Comparison of ENCODE assay signal across 1 cellular context in the genomic region with DNA sequence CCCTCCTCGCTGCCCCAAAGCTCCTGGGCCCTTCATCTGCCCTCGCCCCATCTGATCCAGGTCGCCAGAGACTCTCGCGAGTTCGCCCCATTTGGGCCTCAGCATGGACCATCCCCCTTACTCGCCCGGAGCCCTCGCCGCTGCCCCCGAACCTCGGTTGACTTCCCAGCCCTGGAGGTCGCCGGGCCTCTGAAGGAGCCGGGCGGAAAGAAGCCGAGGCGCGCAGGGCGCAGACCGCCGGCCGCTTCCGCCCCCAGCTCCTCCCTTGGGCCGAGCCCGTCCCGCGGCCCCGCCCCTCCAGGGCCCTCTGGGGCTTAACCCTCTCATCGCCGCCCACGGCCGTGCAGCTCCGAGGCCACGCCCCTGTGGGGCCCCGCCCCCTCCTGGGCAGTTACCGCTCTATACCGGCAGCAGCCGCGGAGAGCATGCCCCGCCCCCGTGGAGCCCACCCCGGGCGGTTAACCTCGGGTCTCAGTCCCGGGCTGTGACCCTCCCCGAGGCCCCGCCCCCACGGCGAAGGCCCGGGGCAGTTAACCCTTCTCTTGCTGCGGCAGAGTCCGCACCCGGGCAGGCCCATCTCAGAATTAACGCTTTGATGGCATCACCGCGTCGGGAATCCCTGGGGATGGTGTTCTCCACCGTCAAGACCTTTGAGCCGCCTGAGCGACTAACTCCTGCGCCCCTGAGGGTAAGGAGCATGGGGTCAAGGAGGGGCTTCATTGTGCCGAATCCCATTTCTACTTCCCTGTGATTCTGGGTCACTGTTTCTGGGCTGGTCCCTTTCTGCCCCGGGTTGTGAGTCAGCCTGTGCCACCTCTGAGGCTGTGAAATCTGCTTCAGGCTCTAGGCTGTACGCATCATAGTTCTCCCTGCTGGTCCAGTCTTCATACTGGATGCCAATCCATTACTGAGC.
TF ChIP-seq lines count a peak whose summit lies in the region.

A gene with protein sequence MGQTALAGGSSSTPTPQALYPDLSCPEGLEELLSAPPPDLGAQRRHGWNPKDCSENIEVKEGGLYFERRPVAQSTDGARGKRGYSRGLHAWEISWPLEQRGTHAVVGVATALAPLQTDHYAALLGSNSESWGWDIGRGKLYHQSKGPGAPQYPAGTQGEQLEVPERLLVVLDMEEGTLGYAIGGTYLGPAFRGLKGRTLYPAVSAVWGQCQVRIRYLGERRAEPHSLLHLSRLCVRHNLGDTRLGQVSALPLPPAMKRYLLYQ (minus strand): TSS at position 210 of the 913 bp plus-strand sequence. CDS start 402 bp downstream, outside the sequence.

TF ChIP-seq in HepG2, 621 proteins besides CTCF, POLR2A, EP300 and RAD21 (continued from another document and continues in another):
- TF ChIP-seq, protein P1, sequence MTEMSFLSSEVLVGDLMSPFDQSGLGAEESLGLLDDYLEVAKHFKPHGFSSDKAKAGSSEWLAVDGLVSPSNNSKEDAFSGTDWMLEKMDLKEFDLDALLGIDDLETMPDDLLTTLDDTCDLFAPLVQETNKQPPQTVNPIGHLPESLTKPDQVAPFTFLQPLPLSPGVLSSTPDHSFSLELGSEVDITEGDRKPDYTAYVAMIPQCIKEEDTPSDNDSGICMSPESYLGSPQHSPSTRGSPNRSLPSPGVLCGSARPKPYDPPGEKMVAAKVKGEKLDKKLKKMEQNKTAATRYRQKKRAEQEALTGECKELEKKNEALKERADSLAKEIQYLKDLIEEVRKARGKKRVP (CRISPR knock-in tag; IDR thresholded peaks at IDR 0.05): 0 out of 4 replicates have a peak, but pooled peaks of 1 of the 2 experiments have one; percentile 15
- TF ChIP-seq KMT2A (CRISPR knock-in tag; IDR thresholded peaks at IDR 0.05): peak; percentile 32; the same call in 1 of the 2 replicates
- TF ChIP-seq, protein P2, sequence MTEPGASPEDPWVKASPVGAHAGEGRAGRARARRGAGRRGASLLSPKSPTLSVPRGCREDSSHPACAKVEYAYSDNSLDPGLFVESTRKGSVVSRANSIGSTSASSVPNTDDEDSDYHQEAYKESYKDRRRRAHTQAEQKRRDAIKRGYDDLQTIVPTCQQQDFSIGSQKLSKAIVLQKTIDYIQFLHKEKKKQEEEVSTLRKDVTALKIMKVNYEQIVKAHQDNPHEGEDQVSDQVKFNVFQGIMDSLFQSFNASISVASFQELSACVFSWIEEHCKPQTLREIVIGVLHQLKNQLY (CRISPR knock-in tag; IDR thresholded peaks at IDR 0.05): 0 out of 2 replicates have a peak, but pooled peaks have one; percentile 43
- peak; percentile 21; the same call in 1 of the 2 replicates for TF ChIP-seq ZBTB7A (CRISPR knock-in tag; IDR thresholded peaks at IDR 0.05)
- TF ChIP-seq, protein P3, sequence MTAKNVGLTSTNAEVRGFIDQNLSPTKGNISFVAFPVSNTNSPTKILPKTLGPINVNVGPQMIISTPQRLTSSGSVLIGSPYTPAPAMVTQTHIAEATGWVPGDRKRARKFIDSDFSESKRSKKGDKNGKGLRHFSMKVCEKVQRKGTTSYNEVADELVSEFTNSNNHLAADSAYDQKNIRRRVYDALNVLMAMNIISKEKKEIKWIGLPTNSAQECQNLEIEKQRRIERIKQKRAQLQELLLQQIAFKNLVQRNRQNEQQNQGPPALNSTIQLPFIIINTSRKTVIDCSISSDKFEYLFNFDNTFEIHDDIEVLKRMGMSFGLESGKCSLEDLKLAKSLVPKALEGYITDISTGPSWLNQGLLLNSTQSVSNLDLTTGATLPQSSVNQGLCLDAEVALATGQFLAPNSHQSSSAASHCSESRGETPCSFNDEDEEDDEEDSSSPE (CRISPR knock-in tag; IDR thresholded peaks at IDR 0.05): peak; percentile 65
- TF ChIP-seq HOXA9 (CRISPR knock-in tag; IDR thresholded peaks at IDR 0.05; ENCODE audit: borderline replicate concordance): no peak
- TF ChIP-seq, protein P4, sequence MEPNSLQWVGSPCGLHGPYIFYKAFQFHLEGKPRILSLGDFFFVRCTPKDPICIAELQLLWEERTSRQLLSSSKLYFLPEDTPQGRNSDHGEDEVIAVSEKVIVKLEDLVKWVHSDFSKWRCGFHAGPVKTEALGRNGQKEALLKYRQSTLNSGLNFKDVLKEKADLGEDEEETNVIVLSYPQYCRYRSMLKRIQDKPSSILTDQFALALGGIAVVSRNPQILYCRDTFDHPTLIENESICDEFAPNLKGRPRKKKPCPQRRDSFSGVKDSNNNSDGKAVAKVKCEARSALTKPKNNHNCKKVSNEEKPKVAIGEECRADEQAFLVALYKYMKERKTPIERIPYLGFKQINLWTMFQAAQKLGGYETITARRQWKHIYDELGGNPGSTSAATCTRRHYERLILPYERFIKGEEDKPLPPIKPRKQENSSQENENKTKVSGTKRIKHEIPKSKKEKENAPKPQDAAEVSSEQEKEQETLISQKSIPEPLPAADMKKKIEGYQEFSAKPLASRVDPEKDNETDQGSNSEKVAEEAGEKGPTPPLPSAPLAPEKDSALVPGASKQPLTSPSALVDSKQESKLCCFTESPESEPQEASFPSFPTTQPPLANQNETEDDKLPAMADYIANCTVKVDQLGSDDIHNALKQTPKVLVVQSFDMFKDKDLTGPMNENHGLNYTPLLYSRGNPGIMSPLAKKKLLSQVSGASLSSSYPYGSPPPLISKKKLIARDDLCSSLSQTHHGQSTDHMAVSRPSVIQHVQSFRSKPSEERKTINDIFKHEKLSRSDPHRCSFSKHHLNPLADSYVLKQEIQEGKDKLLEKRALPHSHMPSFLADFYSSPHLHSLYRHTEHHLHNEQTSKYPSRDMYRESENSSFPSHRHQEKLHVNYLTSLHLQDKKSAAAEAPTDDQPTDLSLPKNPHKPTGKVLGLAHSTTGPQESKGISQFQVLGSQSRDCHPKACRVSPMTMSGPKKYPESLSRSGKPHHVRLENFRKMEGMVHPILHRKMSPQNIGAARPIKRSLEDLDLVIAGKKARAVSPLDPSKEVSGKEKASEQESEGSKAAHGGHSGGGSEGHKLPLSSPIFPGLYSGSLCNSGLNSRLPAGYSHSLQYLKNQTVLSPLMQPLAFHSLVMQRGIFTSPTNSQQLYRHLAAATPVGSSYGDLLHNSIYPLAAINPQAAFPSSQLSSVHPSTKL (CRISPR knock-in tag; IDR thresholded peaks at IDR 0.05): peak; percentile 59; the same call in 1 of the 2 replicates
- 0 out of 2 replicates have a peak, but pooled peaks have one; percentile 40 for TF ChIP-seq BCL6 (CRISPR knock-in tag; IDR thresholded peaks at IDR 0.05)
- TF ChIP-seq, protein P5, sequence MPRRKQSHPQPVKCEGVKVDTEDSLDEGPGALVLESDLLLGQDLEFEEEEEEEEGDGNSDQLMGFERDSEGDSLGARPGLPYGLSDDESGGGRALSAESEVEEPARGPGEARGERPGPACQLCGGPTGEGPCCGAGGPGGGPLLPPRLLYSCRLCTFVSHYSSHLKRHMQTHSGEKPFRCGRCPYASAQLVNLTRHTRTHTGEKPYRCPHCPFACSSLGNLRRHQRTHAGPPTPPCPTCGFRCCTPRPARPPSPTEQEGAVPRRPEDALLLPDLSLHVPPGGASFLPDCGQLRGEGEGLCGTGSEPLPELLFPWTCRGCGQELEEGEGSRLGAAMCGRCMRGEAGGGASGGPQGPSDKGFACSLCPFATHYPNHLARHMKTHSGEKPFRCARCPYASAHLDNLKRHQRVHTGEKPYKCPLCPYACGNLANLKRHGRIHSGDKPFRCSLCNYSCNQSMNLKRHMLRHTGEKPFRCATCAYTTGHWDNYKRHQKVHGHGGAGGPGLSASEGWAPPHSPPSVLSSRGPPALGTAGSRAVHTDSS (CRISPR knock-in tag; conservative IDR thresholded peaks at IDR 0.05): no peak
- peak; percentile 46; the same call in 1 of the 2 replicates for TF ChIP-seq ZNF205 (CRISPR knock-in tag; IDR thresholded peaks at IDR 0.05)
- TF ChIP-seq PAWR (CRISPR knock-in tag; IDR thresholded peaks at IDR 0.05; ENCODE audit: borderline replicate concordance): no peak
- no peak for TF ChIP-seq ZNF441 (CRISPR knock-in tag; IDR thresholded peaks at IDR 0.05; ENCODE audit: borderline replicate concordance)
- peak; percentile 38; the same call in 1 of the 2 replicates for TF ChIP-seq ZNF547 (CRISPR knock-in tag; IDR thresholded peaks at IDR 0.05)
- TF ChIP-seq, protein P6, sequence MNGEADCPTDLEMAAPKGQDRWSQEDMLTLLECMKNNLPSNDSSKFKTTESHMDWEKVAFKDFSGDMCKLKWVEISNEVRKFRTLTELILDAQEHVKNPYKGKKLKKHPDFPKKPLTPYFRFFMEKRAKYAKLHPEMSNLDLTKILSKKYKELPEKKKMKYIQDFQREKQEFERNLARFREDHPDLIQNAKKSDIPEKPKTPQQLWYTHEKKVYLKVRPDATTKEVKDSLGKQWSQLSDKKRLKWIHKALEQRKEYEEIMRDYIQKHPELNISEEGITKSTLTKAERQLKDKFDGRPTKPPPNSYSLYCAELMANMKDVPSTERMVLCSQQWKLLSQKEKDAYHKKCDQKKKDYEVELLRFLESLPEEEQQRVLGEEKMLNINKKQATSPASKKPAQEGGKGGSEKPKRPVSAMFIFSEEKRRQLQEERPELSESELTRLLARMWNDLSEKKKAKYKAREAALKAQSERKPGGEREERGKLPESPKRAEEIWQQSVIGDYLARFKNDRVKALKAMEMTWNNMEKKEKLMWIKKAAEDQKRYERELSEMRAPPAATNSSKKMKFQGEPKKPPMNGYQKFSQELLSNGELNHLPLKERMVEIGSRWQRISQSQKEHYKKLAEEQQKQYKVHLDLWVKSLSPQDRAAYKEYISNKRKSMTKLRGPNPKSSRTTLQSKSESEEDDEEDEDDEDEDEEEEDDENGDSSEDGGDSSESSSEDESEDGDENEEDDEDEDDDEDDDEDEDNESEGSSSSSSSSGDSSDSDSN (CRISPR knock-in tag; IDR thresholded peaks at IDR 0.05): peak; percentile 76; the same call in 1 of the 2 replicates
- TF ChIP-seq KDM5A (IDR thresholded peaks at IDR 0.05; ENCODE audit: borderline replicate concordance, low read length): peak; percentile 34; the same call in 1 of the 2 replicates
- peak; percentile 76 for TF ChIP-seq KAT8 (CRISPR knock-in tag; IDR thresholded peaks at IDR 0.05)
- 0 out of 2 replicates have a peak, but pooled peaks have one; percentile 5 for TF ChIP-seq ZFP41 (CRISPR knock-in tag; IDR thresholded peaks at IDR 0.05; ENCODE audit: borderline replicate concordance)
- peak; percentile 28; the same call in 1 of the 2 replicates for TF ChIP-seq ZNF724P (CRISPR knock-in tag; IDR thresholded peaks at IDR 0.05; ENCODE audit: borderline replicate concordance)
- peak; percentile 61 for TF ChIP-seq ZFY (CRISPR knock-in tag; IDR thresholded peaks at IDR 0.05)
- 0 out of 2 replicates have a peak, but pooled peaks have one; percentile 60 for TF ChIP-seq ZFP90 (CRISPR knock-in tag; IDR thresholded peaks at IDR 0.05; ENCODE audit: borderline replicate concordance)
- TF ChIP-seq ZNF788 (CRISPR knock-in tag; IDR thresholded peaks at IDR 0.05; ENCODE audit: borderline replicate concordance): peak; percentile 26; the same call in 1 of the 2 replicates
- peak; percentile 75 for TF ChIP-seq CHD2 (IDR thresholded peaks at IDR 0.05; ENCODE audit: low read depth, low read length)
- TF ChIP-seq PHF20 (CRISPR knock-in tag; IDR thresholded peaks at IDR 0.05): 0 out of 2 replicates have a peak, but pooled peaks have one; percentile 37
- TF ChIP-seq HNRNPLL (IDR thresholded peaks at IDR 0.05; ENCODE audit: low read depth, low read length, poor library complexity, severe bottlenecking): peak; percentile 77
- TF ChIP-seq REPIN1 (CRISPR knock-in tag; IDR thresholded peaks at IDR 0.05; ENCODE audit: borderline replicate concordance, low read depth): peak; percentile 76
- peak; percentile 14; the same call in 1 of the 2 replicates for TF ChIP-seq MED1 (CRISPR knock-in tag; IDR thresholded peaks at IDR 0.05)
- TF ChIP-seq ZNF883 (CRISPR knock-in tag; IDR thresholded peaks at IDR 0.05; ENCODE audit: not compliant biosample characterization): no peak
- TF ChIP-seq IRF2 (CRISPR knock-in tag; IDR thresholded peaks at IDR 0.05): no peak; the same call in 1 of the 2 replicates
- TF ChIP-seq, protein P7, sequence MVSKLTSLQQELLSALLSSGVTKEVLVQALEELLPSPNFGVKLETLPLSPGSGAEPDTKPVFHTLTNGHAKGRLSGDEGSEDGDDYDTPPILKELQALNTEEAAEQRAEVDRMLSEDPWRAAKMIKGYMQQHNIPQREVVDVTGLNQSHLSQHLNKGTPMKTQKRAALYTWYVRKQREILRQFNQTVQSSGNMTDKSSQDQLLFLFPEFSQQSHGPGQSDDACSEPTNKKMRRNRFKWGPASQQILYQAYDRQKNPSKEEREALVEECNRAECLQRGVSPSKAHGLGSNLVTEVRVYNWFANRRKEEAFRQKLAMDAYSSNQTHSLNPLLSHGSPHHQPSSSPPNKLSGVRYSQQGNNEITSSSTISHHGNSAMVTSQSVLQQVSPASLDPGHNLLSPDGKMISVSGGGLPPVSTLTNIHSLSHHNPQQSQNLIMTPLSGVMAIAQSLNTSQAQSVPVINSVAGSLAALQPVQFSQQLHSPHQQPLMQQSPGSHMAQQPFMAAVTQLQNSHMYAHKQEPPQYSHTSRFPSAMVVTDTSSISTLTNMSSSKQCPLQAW (CRISPR knock-in tag; IDR thresholded peaks at IDR 0.05): peak; percentile 9; the same call in 1 of the 2 replicates
- peak; percentile 37; the same call in 1 of the 2 replicates for TF ChIP-seq NR2C2 (CRISPR knock-in tag; IDR thresholded peaks at IDR 0.05; ENCODE audit: borderline replicate concordance)
- TF ChIP-seq, protein P8, sequence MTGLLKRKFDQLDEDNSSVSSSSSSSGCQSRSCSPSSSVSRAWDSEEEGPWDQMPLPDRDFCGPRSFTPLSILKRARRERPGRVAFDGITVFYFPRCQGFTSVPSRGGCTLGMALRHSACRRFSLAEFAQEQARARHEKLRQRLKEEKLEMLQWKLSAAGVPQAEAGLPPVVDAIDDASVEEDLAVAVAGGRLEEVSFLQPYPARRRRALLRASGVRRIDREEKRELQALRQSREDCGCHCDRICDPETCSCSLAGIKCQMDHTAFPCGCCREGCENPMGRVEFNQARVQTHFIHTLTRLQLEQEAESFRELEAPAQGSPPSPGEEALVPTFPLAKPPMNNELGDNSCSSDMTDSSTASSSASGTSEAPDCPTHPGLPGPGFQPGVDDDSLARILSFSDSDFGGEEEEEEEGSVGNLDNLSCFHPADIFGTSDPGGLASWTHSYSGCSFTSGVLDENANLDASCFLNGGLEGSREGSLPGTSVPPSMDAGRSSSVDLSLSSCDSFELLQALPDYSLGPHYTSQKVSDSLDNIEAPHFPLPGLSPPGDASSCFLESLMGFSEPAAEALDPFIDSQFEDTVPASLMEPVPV (CRISPR knock-in tag; IDR thresholded peaks at IDR 0.05): peak; percentile 55; the same call in 1 of the 2 replicates
- TF ChIP-seq, protein P9, sequence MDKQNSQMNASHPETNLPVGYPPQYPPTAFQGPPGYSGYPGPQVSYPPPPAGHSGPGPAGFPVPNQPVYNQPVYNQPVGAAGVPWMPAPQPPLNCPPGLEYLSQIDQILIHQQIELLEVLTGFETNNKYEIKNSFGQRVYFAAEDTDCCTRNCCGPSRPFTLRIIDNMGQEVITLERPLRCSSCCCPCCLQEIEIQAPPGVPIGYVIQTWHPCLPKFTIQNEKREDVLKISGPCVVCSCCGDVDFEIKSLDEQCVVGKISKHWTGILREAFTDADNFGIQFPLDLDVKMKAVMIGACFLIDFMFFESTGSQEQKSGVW (CRISPR knock-in tag; IDR thresholded peaks at IDR 0.05; ENCODE audit: borderline replicate concordance): no peak
